ENCODE assay signal across 8 cellular contexts in genomic region chr14:95157987-95158712, GRCh38. TPM values are rescaled to one million over a fixed set of nuclear protein-coding genes. Genes with fewer than 3 reads are reported as not detected.
DNase-seq lines count a peak whose midpoint lies in the region; ATAC-seq and TF ChIP-seq lines count a peak whose summit lies in the region.

No MANE protein-coding gene starts in this region.

- H3K27me3 ChIP-seq in H9 (ENCODE audit: insufficient read depth, low read length) (no peaks in the 10 kb centered on the region), PC-9 (ENCODE audit: insufficient read depth, low read depth) (no peaks in the 10 kb centered on the region)

- H3K4me1 Mint-ChIP-seq in H9 (peaks cover 40 to 49% of the 10 kb centered on the region in 2 experiments), natural killer cell (peaks cover 35 to 37% of the 10 kb centered on the region in 2 donors)
- H3K4me1 Mint-ChIP-seq in dendritic cell treated with granulocyte-macrophage colony-stimulating factor and Interleukin-4, amounts not matched to agents 40 ng/mL and 50 ng/mL, for 4 days (ENCODE audit: low read depth), result peaks cover 67% of the 10 kb centered on the region

- no peaks in the 10 kb centered on the region for H3K36me3 ChIP-seq in PC-9 (ENCODE audit: low read depth)

- peaks cover 4% of the 10 kb centered on the region for H3K79me1 ChIP-seq in H9 (ENCODE audit: insufficient read depth, low read depth, low read length, poor library complexity, severe bottlenecking)

- no peak overlapping the region for H4K91ac ChIP-seq in H9 (ENCODE audit: insufficient read length, low read depth, low read length)

- H3K23me2 ChIP-seq in H9 (ENCODE audit: insufficient read length, low read depth, low read length, poor library complexity, severe bottlenecking), result peaks cover 11% of the 10 kb centered on the region

- no peak overlapping the region for H2AK5ac ChIP-seq in H9 (ENCODE audit: insufficient read length, low read length)

- H3K4ac ChIP-seq in H9 (ENCODE audit: low read depth, low read length), result no peak overlapping the region; the same call in 1 of the 2 replicates

- peak overlapping the region; percentile 96 for H3K18ac ChIP-seq in H9 (ENCODE audit: insufficient read length, low read depth, low read length)

- H3K79me2 ChIP-seq in H9 (ENCODE audit: insufficient read depth, low read length) (peaks cover 20% of the 10 kb centered on the region; the same call in 1 of the 2 replicates), PC-9 (ENCODE audit: low read depth) (peaks cover 44% of the 10 kb centered on the region)

- peak; percentile 23; the same call in 2 of the 3 replicates for TF ChIP-seq CTCF in H9 (conservative IDR thresholded peaks at IDR 0.05)
- TF ChIP-seq CTCF in PC-9 (conservative IDR thresholded peaks at IDR 0.05), result no peak
- no peak for TF ChIP-seq CTCF in natural killer cell (IDR thresholded peaks at IDR 0.05)

- peak overlapping the region; percentile 85 for H2BK120ac ChIP-seq in H9 (ENCODE audit: low read depth, low read length, poor library complexity, severe bottlenecking)

- BruUV-seq in PC-9 (replicated peaks; lab: Mats Ljungman, UMichigan), result TSS peak; percentile 47

- H3K9me3 ChIP-seq in H9 (ENCODE audit: control insufficient read depth, low read depth, low read length) (no peaks in the 10 kb centered on the region), PC-9 (ENCODE audit: insufficient read depth, low read depth) (no peaks in the 10 kb centered on the region)

- peak; percentile 26 for DNase-seq in NCI-H345 (lab: John Stamatoyannopoulos, UW)
- DNase-seq in NCI-H345 treated with DMSO at 0.1 percent for 48 hours (lab: John Stamatoyannopoulos, UW; ENCODE audit: unreplicated experiment), result no peak
- peak; percentile 53 for DNase-seq in H9
- no peak for DNase-seq in PC-9
- no peak for DNase-seq in natural killer cell
- DNase-seq in DMS114 treated with DMSO at 0.1 percent for 48 hours (lab: John Stamatoyannopoulos, UW; ENCODE audit: unreplicated experiment), result no peak

- peak overlapping the region; percentile 96 for H2BK5ac ChIP-seq in H9 (ENCODE audit: insufficient read length, low read length)

- H2BK20ac ChIP-seq in H9 (ENCODE audit: low read depth, low read length, poor library complexity, severe bottlenecking), result no peak overlapping the region

- peak overlapping the region; percentile 61 for H3K27ac ChIP-seq in H9 (ENCODE audit: insufficient read length, low read depth, low read length)
- H3K27ac ChIP-seq in PC-9, result peak overlapping the region; percentile 82

- H4K20me1 ChIP-seq in H9 (ENCODE audit: control insufficient read depth, insufficient read depth, insufficient read length), result no peaks in the 10 kb centered on the region
- no peaks in the 10 kb centered on the region for H4K20me1 ChIP-seq in PC-9 (ENCODE audit: insufficient read depth)

- no peak overlapping the region for H2BK15ac ChIP-seq in H9 (ENCODE audit: low read depth, low read length)

- intact Hi-C loops in PC-9 (cut with micrococcal nuclease; ENCODE audit: unreplicated experiment) (no loop called here), natural killer cell (cut with micrococcal nuclease) (loop anchor here (5.0 kb wide), 1 partner anchor 379 kb away; the partner anchor contains the start of gene GLRX5)
- intact Hi-C loops in dendritic cell treated with granulocyte-macrophage colony-stimulating factor and Interleukin-4, amounts not matched to agents 40 ng/mL and 50 ng/mL, for 4 days (cut with micrococcal nuclease), result loop anchor here (2.0 to 10.0 kb wide), 3 partner anchors 15 to 1347 kb away; partner anchors contain the start of genes CLMN and PAPOLA

- H3K36me3 Mint-ChIP-seq in H9 (ENCODE audit: insufficient read depth in 1 of 3, low read depth in 3 of 3) (peaks cover 2 to 15% (median 4%) of the 10 kb centered on the region in 3 experiments; a peak in 4 of 7 replicates), natural killer cell (no peaks in the 10 kb centered on the region)
- H3K36me3 Mint-ChIP-seq in dendritic cell treated with granulocyte-macrophage colony-stimulating factor and Interleukin-4, amounts not matched to agents 40 ng/mL and 50 ng/mL, for 4 days (ENCODE audit: low read depth), result peaks cover 6% of the 10 kb centered on the region

- H3K14ac ChIP-seq in H9 (ENCODE audit: insufficient read depth, low read length), result peak overlapping the region; percentile 97; the same call in 1 of the 2 replicates

- H4K8ac ChIP-seq in H9 (replicated peaks; ENCODE audit: insufficient read length, low read depth, low read length), result no peak overlapping the region

- no peaks in the 10 kb centered on the region for H3F3A ChIP-seq in PC-9 (ENCODE audit: insufficient read depth, low read depth)

- H3K4me2 ChIP-seq in H9 (ENCODE audit: insufficient read depth, insufficient read length, low read length) (peak overlapping the region; percentile 88), PC-9 (peak overlapping the region; percentile 87)

- H3K56ac ChIP-seq in H9 (ENCODE audit: insufficient read length, low read depth, low read length), result no peak overlapping the region

- H2BK12ac ChIP-seq in H9 (ENCODE audit: insufficient read length, low read depth, low read length), result no peak overlapping the region

- H3T11ph ChIP-seq in H9 (ENCODE audit: low read length), result no peak overlapping the region

- no peak overlapping the region for H4K5ac ChIP-seq in H9 (ENCODE audit: insufficient read length, low read depth, low read length)

- CTCF ChIA-PET in PC-9 (lab: Charles Lee), result interaction anchor here (0.6 to 0.7 kb wide), 2 partner anchors 188 to 350 kb away, joined by 3 to 7 read pairs; no protein-coding TSS in a partner anchor

- H3K4me1 ChIP-seq in H9 (ENCODE audit: insufficient read depth, low read length) (peaks cover 2% of the 10 kb centered on the region), PC-9 (replicated peaks; ENCODE audit: insufficient read depth) (peaks cover 8% of the 10 kb centered on the region; the same call in 1 of the 2 replicates)

- WGBS in H9 (ENCODE audit: extremely low coverage, insufficient read length, low lambda C conversion rate), result no CpG with 5 or more reads among the region's 12 CpGs

- H2AFZ ChIP-seq in H9 (ENCODE audit: low read length), result peak overlapping the region; percentile 94
- peak overlapping the region; percentile 89 for H2AFZ ChIP-seq in PC-9

- H3K9me2 ChIP-seq in PC-9 (ENCODE audit: insufficient read depth), result no peaks in the 10 kb centered on the region

- H3K9me3 Mint-ChIP-seq in H9 (no peaks in the 10 kb centered on the region; a peak in 1 of 5 replicates), natural killer cell (no peaks in the 10 kb centered on the region)
- no peaks in the 10 kb centered on the region for H3K9me3 Mint-ChIP-seq in dendritic cell treated with granulocyte-macrophage colony-stimulating factor and Interleukin-4, amounts not matched to agents 40 ng/mL and 50 ng/mL, for 4 days

- H3K27me3 Mint-ChIP-seq in H9 (ENCODE audit: low read depth), result no peaks in the 10 kb centered on the region
- no peaks in the 10 kb centered on the region for H3K27me3 Mint-ChIP-seq in dendritic cell treated with granulocyte-macrophage colony-stimulating factor and Interleukin-4, amounts not matched to agents 40 ng/mL and 50 ng/mL, for 4 days
- H3K27me3 Mint-ChIP-seq in natural killer cell (ENCODE audit: low read depth in 2 of 2), result no peaks in the 10 kb centered on the region

- H3K4me3 Mint-ChIP-seq in H9, result peak overlapping the region; percentile 88 to 94
- peak overlapping the region; percentile 82 for H3K4me3 Mint-ChIP-seq in dendritic cell treated with granulocyte-macrophage colony-stimulating factor and Interleukin-4, amounts not matched to agents 40 ng/mL and 50 ng/mL, for 4 days
- peak overlapping the region; percentile 91 for H3K4me3 Mint-ChIP-seq in natural killer cell

- H3K9ac ChIP-seq in H9 (ENCODE audit: extremely low read depth, insufficient read length, low read length), result peak overlapping the region; percentile 94

- no peak overlapping the region for H3K23ac ChIP-seq in H9 (ENCODE audit: insufficient read length, low read depth, low read length)

- no peak for ATAC-seq in natural killer cell
- ATAC-seq in HG03025 (IDR thresholded peaks at IDR 0.05; ENCODE audit: low FRiP score, unreplicated experiment), result no peak

- peak overlapping the region; percentile 88 for H3K4me3 ChIP-seq in PC-9

- H3K27ac Mint-ChIP-seq in H9, result peak overlapping the region; percentile 95 to 100 (median 97)
- H3K27ac Mint-ChIP-seq in dendritic cell treated with granulocyte-macrophage colony-stimulating factor and Interleukin-4, amounts not matched to agents 40 ng/mL and 50 ng/mL, for 4 days, result peak overlapping the region; percentile 98
- peak overlapping the region; percentile 89 to 96 for H3K27ac Mint-ChIP-seq in natural killer cell

- POLR2A ChIA-PET in PC-9 (lab: Charles Lee; ENCODE audit: unreplicated experiment), result interaction anchor here (0.6 kb wide), 1 partner anchor 13 kb away, joined by 4 read pairs; no protein-coding TSS in a partner anchor

RNA-seq across cellular contexts. Expression of gene DICER1, which starts 0.8 kb away (rescaled TPM):
- total RNA-seq in H9 (2021), result 57.0 and 59.4 TPM in 2 replicates
- total RNA-seq in PC-9 (2021), result 11.2 and 15.1 TPM in 2 replicates
- total RNA-seq in natural killer cell, result 10 to 100 TPM; 47.7 to 59.3 (median 52.9) TPM

Comparison
In these comparisons a context has a peak if more than half of its experiments do, and no peak if none do; other contexts are left out.
1. DNase-seq: peak in NCI-H345 (single experiment) and H9 (single experiment); none in NCI-H345 treated with DMSO at 0.1 percent for 48 hours (single experiment), PC-9 (0 of 2), natural killer cell (single experiment) and DMS114 treated with DMSO at 0.1 percent for 48 hours (single experiment).
2. Peak in every context shown above with its lines, with median percentiles within 50 percentile points of each other: H3K27ac Mint-ChIP-seq and H3K4me3 Mint-ChIP-seq.